22 cellular contexts compared by ENCODE assay signal in the genomic region with DNA sequence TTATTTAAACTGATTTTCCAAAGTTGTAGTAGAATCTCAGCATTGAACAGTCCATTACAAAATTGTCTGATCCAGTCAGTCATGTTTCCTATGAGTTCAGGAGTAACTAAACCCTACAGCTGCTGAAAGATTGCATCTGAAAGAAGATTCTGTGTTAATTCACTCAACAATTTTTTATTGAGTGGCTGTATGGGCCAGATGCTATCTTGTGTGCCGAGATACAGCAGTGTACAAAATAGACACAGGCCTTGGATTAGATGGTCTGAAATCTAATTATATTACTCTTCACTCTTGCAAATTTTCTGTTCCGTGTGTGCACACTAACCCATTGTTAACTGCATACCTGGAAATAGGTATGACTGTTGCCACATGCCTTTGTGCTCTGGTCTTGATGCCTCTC. TPM values are rescaled to one million over a fixed set of nuclear protein-coding genes. Genes with fewer than 3 reads are reported as not detected.
A peak's percentile ranks its signal among the peaks of the same experiment; 100 is the strongest.
DNase-seq lines count a peak whose midpoint lies in the region; ATAC-seq and TF ChIP-seq lines count a peak whose summit lies in the region.
"Had no signal": no experiment of that assay in that cellular context is flagged by ENCODE, and none has a peak within 500 bp of the region (broad histone marks: within the 10 kb centered on the region; RNA-seq: fewer than 3 reads in every experiment).

No MANE protein-coding gene starts in this region.

- intact Hi-C loops in natural killer cell (cut with micrococcal nuclease), result loop anchor here (10.0 kb wide), 1 partner anchor 126 kb away; no protein-coding TSS in a partner anchor

- H3K27me3 ChIP-seq in SK-N-SH (ENCODE audit: insufficient read depth), result no peaks in the 10 kb centered on the region
- H3K27me3 ChIP-seq in neural cell (ENCODE audit: insufficient read depth, low read depth, low read length), result no peaks in the 10 kb centered on the region
- H3K27me3 ChIP-seq in MG63, result no peaks in the 10 kb centered on the region
- H3K27me3 ChIP-seq: BE2C, BLaER1 had no signal

- H3K79me2 ChIP-seq in SK-N-SH (ENCODE audit: insufficient read depth) (no peaks in the 10 kb centered on the region), neural cell (replicated peaks; ENCODE audit: insufficient read depth, low read length) (no peaks in the 10 kb centered on the region)

- H3K27me3 Mint-ChIP-seq in natural killer cell (ENCODE audit: low read depth in 2 of 2) (no peaks in the 10 kb centered on the region), osteocyte (ENCODE audit: unreplicated experiment) (no peaks in the 10 kb centered on the region)
- H3K27me3 Mint-ChIP-seq: CD4-positive, alpha-beta memory T cell; CD4-positive, CD25-positive, alpha-beta regulatory T cell; CD8-positive, alpha-beta memory T cell had no signal

- no peaks in the 10 kb centered on the region for H3K36me3 ChIP-seq in SK-N-SH (replicated peaks in 1 of 2; ENCODE audit: control insufficient read depth in 1 of 2, insufficient read depth in 2 of 2, low read length in 1 of 2)
- H3K36me3 ChIP-seq in neural cell (ENCODE audit: insufficient read depth, low read length), result no peaks in the 10 kb centered on the region
- H3K36me3 ChIP-seq in MG63, result 0 out of 2 replicates have a peak, but pooled peaks cover 2% of the 10 kb centered on the region
- H3K36me3 ChIP-seq: BE2C had no signal

- TF ChIP-seq EP300 in SK-N-SH (IDR thresholded peaks at IDR 0.05; ENCODE audit: borderline replicate concordance in 1 of 2, low read depth in 1 of 2, low read length in 1 of 2), result peak in 1 of 2 experiments; percentile 16; a peak in 1 of 4 replicates
- TF ChIP-seq EP300 in neural cell (conservative IDR thresholded peaks at IDR 0.05; ENCODE audit: poor library complexity, severe bottlenecking), result no peak

- H3K9me3 Mint-ChIP-seq in natural killer cell, result no peaks in the 10 kb centered on the region
- H3K9me3 Mint-ChIP-seq in osteocyte (ENCODE audit: unreplicated experiment), result no peaks in the 10 kb centered on the region
- H3K9me3 Mint-ChIP-seq: CD4-positive, alpha-beta memory T cell; CD8-positive, alpha-beta memory T cell had no signal

- no peak for TF ChIP-seq CTCF in SK-N-SH (IDR thresholded peaks at IDR 0.05)
- no peak for TF ChIP-seq CTCF in neural cell (IDR thresholded peaks at IDR 0.05; ENCODE audit: poor library complexity, severe bottlenecking)
- no peak for TF ChIP-seq CTCF in natural killer cell (IDR thresholded peaks at IDR 0.05)
- TF ChIP-seq CTCF in osteocyte (IDR thresholded peaks at IDR 0.05), result no peak

- peaks cover 0 to 6% of the 10 kb centered on the region in 2 donors for H3K4me1 Mint-ChIP-seq in natural killer cell
- no peaks in the 10 kb centered on the region for H3K4me1 Mint-ChIP-seq in osteocyte (ENCODE audit: unreplicated experiment)

- ATAC-seq in natural killer cell, result no peak
- ATAC-seq: GM12878 had no signal

- H2AFZ ChIP-seq in SK-N-SH (ENCODE audit: low read depth) (no peak overlapping the region), neural cell (ENCODE audit: low read depth, low read length) (no peak overlapping the region)

- WGBS in SK-N-SH (ENCODE audit: low lambda C conversion rate), result 54% methylated on average over 2 of the region's 2 CpGs

- H4K20me1 ChIP-seq in SK-N-SH (ENCODE audit: insufficient read depth) (no peaks in the 10 kb centered on the region), neural cell (ENCODE audit: insufficient read depth) (no peaks in the 10 kb centered on the region)
- H4K20me1 ChIP-seq: BLaER1 had no signal

- H3K4me3 ChIP-seq in SK-N-SH (ENCODE audit: low read depth in 2 of 2, low read length in 1 of 2) (no peak overlapping the region), neural cell (ENCODE audit: low read length) (peak overlapping the region; percentile 3), MG63 (no peak overlapping the region)
- H3K4me3 ChIP-seq: BLaER1, GM12878 had no signal

- no peak overlapping the region for H3K4me3 Mint-ChIP-seq in natural killer cell
- no peak overlapping the region for H3K4me3 Mint-ChIP-seq in osteocyte (ENCODE audit: unreplicated experiment)
- H3K4me3 Mint-ChIP-seq: CD14-positive monocyte; CD4-positive, alpha-beta memory T cell; CD4-positive, CD25-positive, alpha-beta regulatory T cell; CD8-positive, alpha-beta memory T cell had no signal

- H3K9ac ChIP-seq in SK-N-SH, result no peak overlapping the region
- no peak overlapping the region for H3K9ac ChIP-seq in neural cell (ENCODE audit: low read length)
- H3K9ac ChIP-seq: BLaER1 had no signal

- POLR2A ChIA-PET in SK-N-SH (lab: Yijun Ruan, JAX), result no interaction called here

- H3F3A ChIP-seq in SK-N-SH (replicated peaks; ENCODE audit: insufficient read depth) (no peaks in the 10 kb centered on the region), neural cell (ENCODE audit: insufficient read depth, low read length, poor library complexity, severe bottlenecking) (no peaks in the 10 kb centered on the region)

- peak; percentile 49 for DNase-seq in NCI-H526 treated with DMSO at 0.1 percent for 48 hours (lab: John Stamatoyannopoulos, UW)
- peak; percentile 53 for DNase-seq in SK-N-SH
- DNase-seq in MG63, result no peak
- DNase-seq in natural killer cell, result no peak
- DNase-seq in GDM1 (lab: John Stamatoyannopoulos, UW), result no peak
- DNase-seq in osteocyte (ENCODE audit: extremely low spot score, unreplicated experiment), result no peak
- DNase-seq: 8988T; ACHN; BE2C; C1 segment of cervical spinal cord; CD4-positive, alpha-beta memory T cell; CD4-positive, CD25-positive, alpha-beta regulatory T cell; CD8-positive, alpha-beta memory T cell; COR-L47; DMS 273 treated with DMSO at 0.1 percent for 48 hours; DMS153; DMS53; DMS79 treated with DMSO at 0.1 percent for 48 hours had no signal

- CTCF ChIA-PET in SK-N-SH (lab: Yijun Ruan, JAX), result interaction anchor here (1.4 to 1.7 kb wide), 2 partner anchors 57 to 69 kb away, joined by 3 read pairs; no protein-coding TSS in a partner anchor

- H3K36me3 Mint-ChIP-seq in natural killer cell, result no peaks in the 10 kb centered on the region
- H3K36me3 Mint-ChIP-seq in osteocyte (ENCODE audit: unreplicated experiment), result no peaks in the 10 kb centered on the region
- H3K36me3 Mint-ChIP-seq: CD14-positive monocyte had no signal

- H3K4me1 ChIP-seq in SK-N-SH (ENCODE audit: control insufficient read depth in 1 of 2, insufficient read depth in 2 of 2, low read depth in 1 of 2, low read length in 1 of 2), result peaks cover 0 to 12% of the 10 kb centered on the region in 2 experiments; a peak in 2 of 4 replicates

- no peak for TF ChIP-seq RAD21 in SK-N-SH (IDR thresholded peaks at IDR 0.05; ENCODE audit: low read length)
- TF ChIP-seq RAD21 in neural cell (conservative IDR thresholded peaks at IDR 0.05), result no peak

- no peak overlapping the region for H3K4me2 ChIP-seq in SK-N-SH
- H3K4me2 ChIP-seq in neural cell (ENCODE audit: low read length), result no peak overlapping the region
- H3K4me2 ChIP-seq: BLaER1 had no signal

- H3K27ac Mint-ChIP-seq in natural killer cell, result no peak overlapping the region
- no peak overlapping the region for H3K27ac Mint-ChIP-seq in osteocyte (ENCODE audit: unreplicated experiment)
- H3K27ac Mint-ChIP-seq: CD14-positive monocyte; CD4-positive, CD25-positive, alpha-beta regulatory T cell; CD8-positive, alpha-beta memory T cell had no signal

- H3K9me3 ChIP-seq in SK-N-SH, result no peaks in the 10 kb centered on the region
- no peaks in the 10 kb centered on the region for H3K9me3 ChIP-seq in neural cell (ENCODE audit: low read length)
- H3K9me3 ChIP-seq in MG63, result no peaks in the 10 kb centered on the region
- H3K9me3 ChIP-seq: BE2C, BLaER1 had no signal

- H3K9me2 ChIP-seq in SK-N-SH (no peaks in the 10 kb centered on the region), neural cell (ENCODE audit: insufficient read depth, low read length) (no peaks in the 10 kb centered on the region)

- H3K27ac ChIP-seq in SK-N-SH (ENCODE audit: low read depth in 2 of 2, low read length in 1 of 2) (peak overlapping the region in 1 of 2 experiments; percentile 45; a peak in 2 of 4 replicates), neural cell (ENCODE audit: low read length) (peak overlapping the region; percentile 77)
- H3K27ac ChIP-seq: BLaER1 had no signal

TF ChIP-seq in SK-N-SH, 30 proteins besides CTCF, POLR2A, EP300 and RAD21:
- TF ChIP-seq GATA2 (CRISPR knock-in tag; IDR thresholded peaks at IDR 0.05) (peak; percentile 95), SMC3 (IDR thresholded peaks at IDR 0.05; ENCODE audit: low read depth, low read length) (no peak)

TF ChIP-seq in neural cell, 6 proteins besides CTCF, POLR2A, EP300 and RAD21 (continues in another document):
- TF ChIP-seq SMC3 (conservative IDR thresholded peaks at IDR 0.05; ENCODE audit: poor library complexity), result no peak

RNA-seq across cellular contexts. Expression of gene GVQW3, which starts 7.3 kb away (rescaled TPM):
- polyA plus RNA-seq in SK-N-SH (2012; rRNA removed), result 2.3 and 3.9 TPM in 2 replicates
- 1.2 and 1.5 TPM in 2 replicates for polyA plus RNA-seq in SK-N-SH (2012; cell fraction: cytosol; rRNA removed)
- 6.4 and 10.7 TPM in 2 replicates for polyA plus RNA-seq in SK-N-SH (2012; cell fraction: nucleus; rRNA removed)
- 17.2 and 24.0 TPM in 2 replicates for polyA plus RNA-seq in neural cell
- polyA minus RNA-seq in neural cell, result 54.8 and 55.7 TPM in 2 replicates
- total RNA-seq in MG63 (2014; rRNA removed; shearing (Covaris generic); ENCODE audit: low replicate concordance), result 0.54 and 1.0 TPM in 2 replicates
- total RNA-seq in natural killer cell, result 1 to 10 TPM; 3.2 to 5.6 (median 4.0) TPM
- 3.8 and 4.2 TPM in 2 replicates for total RNA-seq in osteocyte

RNA-seq across cellular contexts. Expression of gene THAP12, which starts 7.5 kb away (rescaled TPM):
- polyA plus RNA-seq in SK-N-SH (2012; rRNA removed), result 14.9 and 19.6 TPM in 2 replicates
- 26.2 and 33.2 TPM in 2 replicates for polyA plus RNA-seq in SK-N-SH (2012; cell fraction: cytosol; rRNA removed)
- polyA plus RNA-seq in SK-N-SH (2012; cell fraction: nucleus; rRNA removed), result 5.4 and 11.4 TPM in 2 replicates
- 107 and 110 TPM in 2 replicates for polyA plus RNA-seq in neural cell
- polyA minus RNA-seq in neural cell, result 110 and 122 TPM in 2 replicates
- total RNA-seq in MG63 (2014; rRNA removed; shearing (Covaris generic); ENCODE audit: low replicate concordance), result 53.6 and 137 TPM in 2 replicates
- 10 to 100 TPM; 56.0 to 66.1 (median 64.3) TPM for total RNA-seq in natural killer cell
- total RNA-seq in osteocyte, result 35.1 and 36.8 TPM in 2 replicates

RNA-seq across cellular contexts. Expression of gene EMSY, which starts 56.4 kb away (rescaled TPM):
- polyA plus RNA-seq in SK-N-SH (2012; rRNA removed) (11.1 and 12.6 TPM in 2 replicates), neural cell (24.9 and 25.0 TPM in 2 replicates)
- 8.7 and 9.9 TPM in 2 replicates for polyA plus RNA-seq in SK-N-SH (2012; cell fraction: cytosol; rRNA removed)
- 25.8 and 27.0 TPM in 2 replicates for polyA plus RNA-seq in SK-N-SH (2012; cell fraction: nucleus; rRNA removed)
- 63.1 and 78.8 TPM in 2 replicates for polyA minus RNA-seq in neural cell
- total RNA-seq in MG63 (2014; rRNA removed; shearing (Covaris generic); ENCODE audit: low replicate concordance), result 4.0 and 19.9 TPM in 2 replicates
- total RNA-seq in natural killer cell (10 to 100 TPM; 36.0 to 43.8 (median 39.4) TPM), osteocyte (23.8 and 24.1 TPM in 2 replicates)

Comparison
In these comparisons a context has a peak if more than half of its experiments do, and no peak if none do; other contexts are left out.
1. DNase-seq: peak in NCI-H526 treated with DMSO at 0.1 percent for 48 hours (single experiment) and SK-N-SH (single experiment); none in MG63 (single experiment), natural killer cell (single experiment), GDM1 (single experiment) and osteocyte (single experiment).